Comparison of ENCODE assay signal across 27 cellular contexts in the genomic region with DNA sequence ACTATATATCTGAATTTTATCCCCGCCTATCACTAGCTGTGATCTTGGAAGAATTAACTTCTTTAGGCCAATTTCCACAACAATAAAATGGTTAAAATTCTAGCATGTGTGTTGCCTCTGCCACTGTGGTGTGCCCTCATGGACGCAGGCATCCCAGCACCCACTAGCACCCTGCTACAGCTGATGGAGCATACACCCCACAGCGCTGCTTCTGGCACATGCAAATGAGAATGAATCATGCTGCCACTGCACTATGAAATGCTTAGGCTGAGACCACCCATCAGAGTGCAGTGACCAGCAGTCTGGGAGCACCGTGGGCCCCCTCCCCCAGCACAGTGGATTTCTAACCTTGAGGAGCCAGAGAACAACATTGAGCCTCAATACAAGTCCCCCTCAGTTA.
"Had no signal": no experiment of that assay in that cellular context is flagged by ENCODE, and none has a peak within 500 bp of the region (broad histone marks: within the 10 kb centered on the region; RNA-seq: fewer than 3 reads in every experiment).

No MANE protein-coding gene starts in this region.

- H3K36me3 ChIP-seq: ascending aorta, cardiac muscle cell had no signal

- H3K27me3 ChIP-seq: ascending aorta, cardiac muscle cell had no signal

- H3K4me3 ChIP-seq: ascending aorta, cardiac muscle cell had no signal

- FAIRE-seq: bronchial epithelial cell had no signal

- H3K27ac ChIP-seq: ascending aorta, cardiac muscle cell, VCaP had no signal

- H3K9me3 ChIP-seq: ascending aorta had no signal

- H3K4me1 ChIP-seq: ascending aorta had no signal

- DNase-seq: activated B cell treated with CpG ODN at 0.5 μM for 24 hours; activated CD4-positive, alpha-beta memory T cell treated with anti-CD3 and anti-CD28 coated beads, Interleukin-2, amount 10 ng/mL, durations not matched to agents 7 days and 5 days; activated CD4-positive, alpha-beta T cell treated with anti-CD3 and anti-CD28 coated beads for 4 hours; activated CD4-positive, alpha-beta T cell treated with anti-CD3 and anti-CD28 coated beads, Interleukin-2, amount 10 ng/mL, durations not matched to agents 24 days and 14 days; activated CD4-positive, alpha-beta T cell treated with anti-CD3 and anti-CD28 coated beads, Interleukin-2, amount 50 U/mL, for 1 hour; activated CD4-positive, alpha-beta T cell treated with anti-CD3 and anti-CD28 coated beads, Interleukin-2, amount 50 U/mL, for 4 hours; activated CD4-positive, CD25-positive, alpha-beta regulatory T cell treated with anti-CD3 and anti-CD28 coated beads, Interleukin-2, amount 50 U/mL, for 72 hours; activated CD8-positive, alpha-beta memory T cell treated with anti-CD3 and anti-CD28 coated beads for 24 hours; activated CD8-positive, alpha-beta memory T cell treated with anti-CD3 and anti-CD28 coated beads, Interleukin-2, amount 10 ng/mL, durations not matched to agents 7 days and 5 days; activated CD8-positive, alpha-beta memory T cell treated with anti-CD3 and anti-CD28 coated beads, Interleukin-2, amount 50 U/mL, for 48 hours; activated CD8-positive, alpha-beta T cell treated with anti-CD3 and anti-CD28 coated beads, Interleukin-2, amount 10 ng/mL, durations not matched to agents 7 days and 5 days; activated effector memory CD4-positive, alpha-beta T cell treated with Interleukin-2 at 50 U/mL for 16 hours; activated gamma-delta T cell; activated naive CD4-positive, alpha-beta T cell treated with anti-CD3 and anti-CD28 coated beads, Interleukin-2, amount 10 ng/mL, durations not matched to agents 7 days and 5 days; activated naive CD4-positive, alpha-beta T cell treated with Interleukin-2 at 50 U/mL for 16 hours; activated naive CD8-positive, alpha-beta T cell treated with anti-CD3 and anti-CD28 coated beads, Interleukin-2, amount 10 ng/mL, durations not matched to agents 7 days and 5 days; activated naive CD8-positive, alpha-beta T cell treated with anti-CD3 and anti-CD28 coated beads, Interleukin-2, amount 50 U/mL, for 24 hours; activated T-cell treated with anti-CD3 and anti-CD28 coated beads, Interleukin-2, amount 50 U/mL, for 24 hours; activated T-cell treated with anti-CD3 and anti-CD28 coated beads, Interleukin-2, amount 50 U/mL, for 48 hours; amygdala; caudate nucleus; T-helper 17 cell; T1000 had no signal

- ATAC-seq: activated CD8-positive, alpha-beta memory T cell treated with anti-CD3 and anti-CD28 coated beads, Interleukin-2, amount 10 ng/mL, durations not matched to agents 7 days and 5 days; activated CD8-positive, alpha-beta T cell treated with anti-CD3 and anti-CD28 coated beads, Interleukin-2, amount 10 ng/mL, durations not matched to agents 7 days and 5 days; activated naive CD8-positive, alpha-beta T cell treated with anti-CD3 and anti-CD28 coated beads, Interleukin-2, amount 50 U/mL, for 24 hours; T-helper 17 cell had no signal
